Comparison of ENCODE assay signal across 21 cellular contexts in the genomic region with DNA sequence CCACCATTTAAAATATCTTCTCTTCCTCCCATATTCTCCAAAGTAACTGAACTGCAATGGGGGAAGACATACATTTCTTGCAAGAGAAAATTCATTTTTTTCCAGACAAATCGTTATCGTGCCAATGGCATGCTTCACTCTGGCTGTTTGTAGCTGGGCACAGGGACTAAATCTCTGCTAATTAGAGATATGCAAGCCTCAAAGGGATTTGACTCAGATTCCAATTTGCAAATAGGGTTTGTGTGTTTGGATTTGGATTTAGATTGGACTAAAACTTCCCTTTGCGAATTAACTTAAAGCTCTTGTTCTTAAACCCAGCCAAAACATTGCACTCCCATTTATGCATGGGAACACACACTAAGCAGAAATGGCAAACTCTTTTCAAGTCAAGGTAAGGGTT.
A peak's percentile ranks its signal among the peaks of the same experiment; 100 is the strongest.
DNase-seq lines count a peak whose midpoint lies in the region; ATAC-seq and TF ChIP-seq lines count a peak whose summit lies in the region.
"Had no signal": no experiment of that assay in that cellular context is flagged by ENCODE, and none has a peak within 500 bp of the region (broad histone marks: within the 10 kb centered on the region; RNA-seq: fewer than 3 reads in every experiment).

No MANE protein-coding gene starts in this region.

- peaks cover 1% of the 10 kb centered on the region for H3K27me3 Mint-ChIP-seq in endodermal cell (ENCODE audit: insufficient read depth)
- peaks cover 2% of the 10 kb centered on the region for H3K27me3 Mint-ChIP-seq in CD8-positive, alpha-beta T cell (ENCODE audit: low read depth)
- H3K27me3 Mint-ChIP-seq: B cell had no signal

- no peaks in the 10 kb centered on the region for H3K36me3 ChIP-seq in endodermal cell (ENCODE audit: control insufficient read depth, insufficient read depth, low read length)
- H3K36me3 ChIP-seq in CD8-positive, alpha-beta T cell (ENCODE audit: insufficient read depth, low read length), result no peaks in the 10 kb centered on the region
- H3K36me3 ChIP-seq: BLaER1 had no signal

- TF ChIP-seq CTCF in endodermal cell (conservative IDR thresholded peaks at IDR 0.05) (no peak), retinal pigment epithelial cell (conservative IDR thresholded peaks at IDR 0.05; ENCODE audit: low read depth, low read length) (no peak)
- no peak for TF ChIP-seq CTCF in CD8-positive, alpha-beta T cell (IDR thresholded peaks at IDR 0.05)

- no peaks in the 10 kb centered on the region for H3K27me3 ChIP-seq in endodermal cell (ENCODE audit: control insufficient read depth, insufficient read depth, low read length, poor library complexity, severe bottlenecking)
- H3K27me3 ChIP-seq in CD8-positive, alpha-beta T cell (ENCODE audit: insufficient read depth, low read length), result no peaks in the 10 kb centered on the region
- H3K27me3 ChIP-seq: BLaER1 had no signal

- no peak overlapping the region for H3K4me3 Mint-ChIP-seq in endodermal cell
- no peak overlapping the region for H3K4me3 Mint-ChIP-seq in CD8-positive, alpha-beta T cell
- H3K4me3 Mint-ChIP-seq: B cell; CD4-positive, CD25-positive, alpha-beta regulatory T cell; CD8-positive, alpha-beta memory T cell had no signal

- no peak for ATAC-seq in HG02870 (IDR thresholded peaks at IDR 0.05; ENCODE audit: unreplicated experiment)
- ATAC-seq in CD8-positive, alpha-beta T cell, result no peak

- H3K4me1 Mint-ChIP-seq in endodermal cell, result peaks cover 33% of the 10 kb centered on the region
- H3K4me1 Mint-ChIP-seq in CD8-positive, alpha-beta T cell (ENCODE audit: low read depth), result no peaks in the 10 kb centered on the region
- H3K4me1 Mint-ChIP-seq: B cell; CD4-positive, CD25-positive, alpha-beta regulatory T cell had no signal

- peak; percentile 57 for DNase-seq in D341Med (ENCODE audit: low spot score)
- peak; percentile 43 for DNase-seq in NCI-H82 treated with DMSO at 0.1 percent for 48 hours (lab: John Stamatoyannopoulos, UW; ENCODE audit: unreplicated experiment)
- DNase-seq in endodermal cell, result no peak
- DNase-seq in retinal pigment epithelial cell (ENCODE audit: low read depth), result peak; percentile 84
- DNase-seq in effector CD4-positive, alpha-beta T cell, result no peak
- no peak for DNase-seq in COLO829 (ENCODE audit: low spot score)
- no peak for DNase-seq in CD8-positive, alpha-beta T cell
- DNase-seq: Calu3; CD4-positive, CD25-positive, alpha-beta regulatory T cell; CD8-positive, alpha-beta memory T cell; COR-L47; DMS 273 treated with DMSO at 0.1 percent for 48 hours; DMS79 treated with DMSO at 0.1 percent for 48 hours; GM23248; H7; HCEC 1CT had no signal

- intact Hi-C loops in CD8-positive, alpha-beta T cell (cut with DNase I, micrococcal nuclease), result no loop called here

- POLR2A ChIA-PET in CD8-positive, alpha-beta T cell (lab: Charles Lee), result no interaction called here

- peaks cover 11% of the 10 kb centered on the region for H3K4me1 ChIP-seq in endodermal cell (ENCODE audit: control insufficient read depth, insufficient read depth, low read length)
- no peaks in the 10 kb centered on the region for H3K4me1 ChIP-seq in CD8-positive, alpha-beta T cell (ENCODE audit: insufficient read depth, low read length)
- H3K4me1 ChIP-seq: BLaER1 had no signal

- H3K9ac ChIP-seq in endodermal cell (ENCODE audit: extremely low read depth, low read length, poor library complexity, severe bottlenecking), result no peak overlapping the region
- H3K9ac ChIP-seq: BLaER1, GM23248 had no signal

- CTCF ChIA-PET in CD8-positive, alpha-beta T cell (lab: Charles Lee), result no interaction called here

- peak overlapping the region; percentile 1 for H3K4me3 ChIP-seq in endodermal cell (ENCODE audit: low read length)
- H3K4me3 ChIP-seq in retinal pigment epithelial cell (ENCODE audit: low read length), result no peak overlapping the region
- H3K4me3 ChIP-seq in CD8-positive, alpha-beta T cell (ENCODE audit: low read depth, low read length), result no peak overlapping the region
- H3K4me3 ChIP-seq: BLaER1, GM23248 had no signal

- WGBS in endodermal cell (ENCODE audit: insufficient coverage in 1 of 2, insufficient read length in 1 of 2), 2 experiments, result 85 to 100% methylated on average over 1 to 3 of the region's 3 CpGs

- no peaks in the 10 kb centered on the region for H3K9me3 ChIP-seq in endodermal cell (ENCODE audit: control insufficient read depth, low read length)
- no peaks in the 10 kb centered on the region for H3K9me3 ChIP-seq in CD8-positive, alpha-beta T cell (ENCODE audit: low read length)
- H3K9me3 ChIP-seq: BLaER1 had no signal

- no peak overlapping the region for H3K27ac ChIP-seq in endodermal cell (ENCODE audit: low read depth, low read length)
- H3K27ac ChIP-seq in CD8-positive, alpha-beta T cell (ENCODE audit: low read depth, low read length), result no peak overlapping the region
- H3K27ac ChIP-seq: 22Rv1, BLaER1, C4-2B, GM23248 had no signal

- H3K36me3 Mint-ChIP-seq in endodermal cell (ENCODE audit: low read depth), result peaks cover 3% of the 10 kb centered on the region
- no peaks in the 10 kb centered on the region for H3K36me3 Mint-ChIP-seq in CD8-positive, alpha-beta T cell
- H3K36me3 Mint-ChIP-seq: CD4-positive, CD25-positive, alpha-beta regulatory T cell had no signal

- H3K9me3 Mint-ChIP-seq in endodermal cell, result no peaks in the 10 kb centered on the region
- no peaks in the 10 kb centered on the region for H3K9me3 Mint-ChIP-seq in CD8-positive, alpha-beta T cell
- H3K9me3 Mint-ChIP-seq: CD8-positive, alpha-beta memory T cell had no signal

- H3K27ac Mint-ChIP-seq in endodermal cell, result no peak overlapping the region
- no peak overlapping the region for H3K27ac Mint-ChIP-seq in CD8-positive, alpha-beta T cell
- H3K27ac Mint-ChIP-seq: B cell; CD4-positive, CD25-positive, alpha-beta regulatory T cell; CD8-positive, alpha-beta memory T cell had no signal

Comparison
In these comparisons a context has a peak if more than half of its experiments do, and no peak if none do; other contexts are left out.
1. DNase-seq: peak in D341Med (single experiment), NCI-H82 treated with DMSO at 0.1 percent for 48 hours (single experiment) and retinal pigment epithelial cell (single experiment); none in endodermal cell (single experiment), effector CD4-positive, alpha-beta T cell (single experiment), COLO829 (single experiment) and CD8-positive, alpha-beta T cell (0 of 7).